37 cellular contexts compared by ENCODE assay signal in the genomic region with DNA sequence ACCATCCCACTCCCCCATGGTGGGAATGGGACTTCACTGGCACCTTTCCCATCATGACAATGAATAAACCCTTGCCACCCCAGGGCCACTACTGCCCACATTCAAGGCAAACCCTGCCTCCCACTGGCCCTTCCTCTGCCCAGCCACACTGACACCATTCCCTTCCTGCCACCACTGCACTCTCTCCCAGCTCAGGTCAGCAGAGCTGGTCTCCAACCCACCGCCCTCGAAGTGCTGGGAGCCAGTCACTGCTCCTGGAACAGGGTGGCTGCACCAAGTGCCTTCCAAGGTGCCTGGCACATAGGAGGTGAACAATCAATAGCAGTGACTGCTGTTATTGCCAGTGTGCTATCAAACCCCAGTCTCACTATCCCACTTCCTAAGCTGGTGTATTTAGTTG.
"Had no signal": no experiment of that assay in that cellular context is flagged by ENCODE, and none has a peak within 500 bp of the region (broad histone marks: within the 10 kb centered on the region; RNA-seq: fewer than 3 reads in every experiment).

No MANE protein-coding gene starts in this region.

- H3K9me3 ChIP-seq: Peyer's patch had no signal

- H3K27ac Mint-ChIP-seq: activated B cell treated with CpG ODN at 0.5 μM for 24 hours; activated CD8-positive, alpha-beta T cell treated with anti-CD3 and anti-CD28 coated beads for 36 hours; activated naive CD8-positive, alpha-beta T cell treated with anti-CD3 and anti-CD28 coated beads for 36 hours; activated T-cell treated with anti-CD3 and anti-CD28 coated beads, Interleukin-2, amount 50 U/mL, for 72 hours; activated T-helper 17 cell treated with anti-CD3 and anti-CD28 coated beads, Interleukin-2, amount 50 U/mL, for 72 hours had no signal

- H3K4me1 ChIP-seq: Peyer's patch had no signal

- H3K27ac ChIP-seq: brain microvascular endothelial cell, Peyer's patch, VCaP had no signal

- DNase-seq: activated B cell treated with CpG ODN at 0.5 μM for 24 hours; activated CD4-positive, alpha-beta T cell treated with anti-CD3 and anti-CD28 coated beads for 48 hours; activated CD4-positive, alpha-beta T cell treated with anti-CD3 and anti-CD28 coated beads, Interleukin-2, amount 50 U/mL, for 4 hours; activated CD4-positive, CD25-positive, alpha-beta regulatory T cell treated with anti-CD3 and anti-CD28 coated beads, Interleukin-2, amount 50 U/mL, for 72 hours; activated CD8-positive, alpha-beta T cell treated with anti-CD3 and anti-CD28 coated beads for 36 hours; activated effector memory CD4-positive, alpha-beta T cell treated with anti-CD3 and anti-CD28 coated beads, Interleukin-2, amount 50 U/mL, for 16 hours; activated naive CD4-positive, alpha-beta T cell; activated naive CD4-positive, alpha-beta T cell treated with anti-CD3 and anti-CD28 coated beads, Interleukin-2, amount 50 U/mL, for 16 hours; activated naive CD8-positive, alpha-beta T cell treated with anti-CD3 and anti-CD28 coated beads for 36 hours; activated T-cell treated with anti-CD3 and anti-CD28 coated beads, Interleukin-2, amount 50 U/mL, for 1 hour; activated T-cell treated with anti-CD3 and anti-CD28 coated beads, Interleukin-2, amount 50 U/mL, for 72 hours; amniotic stem cell; aorta; brain microvascular endothelial cell; central memory CD4-positive, alpha-beta T cell; MM.1S; MV-4-11; NCI-H1092; NCI-H1417 treated with DMSO at 0.1 percent for 48 hours; NCI-H187 treated with DMSO at 0.1 percent for 48 hours; NCI-H2081; NCI-H2171 treated with DMSO at 0.1 percent for 48 hours; NCI-H2227 treated with DMSO at 0.1 percent for 48 hours; NCI-H446 treated with DMSO at 0.1 percent for 48 hours; NCI-H524; NCI-H69; NCI-H82; PC-3; Peyer's patch; RPMI8226; SIG-M5; SW 1271; T-helper 1 cell; T-helper 2 cell; T-helper 9 cell had no signal

- ATAC-seq: activated CD8-positive, alpha-beta T cell treated with anti-CD3 and anti-CD28 coated beads for 36 hours; activated T-cell treated with anti-CD3 and anti-CD28 coated beads, Interleukin-2, amount 50 U/mL, for 72 hours; activated T-helper 17 cell treated with anti-CD3 and anti-CD28 coated beads, Interleukin-2, amount 50 U/mL, for 72 hours; PC-3 had no signal

- H3K4me3 ChIP-seq: Peyer's patch had no signal

- H3K4me3 Mint-ChIP-seq: activated B cell treated with CpG ODN at 0.5 μM for 24 hours; activated CD8-positive, alpha-beta T cell treated with anti-CD3 and anti-CD28 coated beads for 36 hours; activated naive CD8-positive, alpha-beta T cell treated with anti-CD3 and anti-CD28 coated beads for 36 hours; activated T-cell treated with anti-CD3 and anti-CD28 coated beads, Interleukin-2, amount 50 U/mL, for 72 hours; activated T-helper 17 cell treated with anti-CD3 and anti-CD28 coated beads, Interleukin-2, amount 50 U/mL, for 72 hours had no signal

- H3K9me3 Mint-ChIP-seq: activated B cell treated with CpG ODN at 0.5 μM for 24 hours; activated CD8-positive, alpha-beta T cell treated with anti-CD3 and anti-CD28 coated beads for 36 hours; activated naive CD8-positive, alpha-beta T cell treated with anti-CD3 and anti-CD28 coated beads for 36 hours; activated T-cell treated with anti-CD3 and anti-CD28 coated beads, Interleukin-2, amount 50 U/mL, for 72 hours; activated T-helper 17 cell treated with anti-CD3 and anti-CD28 coated beads, Interleukin-2, amount 50 U/mL, for 72 hours had no signal

- H3K27me3 Mint-ChIP-seq: activated CD8-positive, alpha-beta T cell treated with anti-CD3 and anti-CD28 coated beads for 36 hours; activated naive CD8-positive, alpha-beta T cell treated with anti-CD3 and anti-CD28 coated beads for 36 hours; activated T-helper 17 cell treated with anti-CD3 and anti-CD28 coated beads, Interleukin-2, amount 50 U/mL, for 72 hours had no signal

- H3K27me3 ChIP-seq: brain microvascular endothelial cell, Peyer's patch had no signal

- H3K36me3 ChIP-seq: brain microvascular endothelial cell, Peyer's patch had no signal
